In the genomic region with DNA sequence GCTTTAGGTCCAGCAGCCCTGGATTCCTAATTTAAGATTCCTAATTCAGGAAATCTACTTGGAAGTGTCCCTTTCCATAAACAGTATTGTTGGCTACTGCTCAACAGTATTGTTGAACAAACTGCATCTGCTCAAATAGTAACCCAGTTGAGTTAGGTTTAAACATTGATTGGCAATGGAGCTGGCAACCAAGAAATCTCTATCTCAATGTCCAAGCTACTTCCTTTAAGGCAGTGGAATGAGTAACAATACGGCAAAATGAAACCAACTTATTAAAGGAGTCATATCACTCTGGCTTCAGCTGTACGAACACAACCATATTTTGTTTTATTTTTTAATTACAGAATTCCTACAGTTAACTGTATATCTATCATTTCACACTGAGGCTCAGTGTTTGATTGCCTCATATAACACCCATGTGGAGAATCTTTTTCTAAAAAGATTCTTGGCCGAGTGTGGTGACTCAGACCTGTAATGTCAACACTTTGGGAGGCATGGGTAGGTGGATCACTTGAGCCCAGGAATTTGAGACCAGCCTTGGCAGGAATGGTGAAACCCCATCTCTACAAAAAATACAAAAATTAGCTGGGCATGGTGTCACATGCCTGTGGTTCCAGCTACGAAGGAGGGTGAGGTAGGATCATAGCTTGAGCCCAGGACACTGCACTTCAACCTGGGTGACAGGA, we compare ENCODE assay signal across 15 cellular contexts.
DNase-seq lines count a peak whose midpoint lies in the region; ATAC-seq and TF ChIP-seq lines count a peak whose summit lies in the region.
"Had no signal": no experiment of that assay in that cellular context is flagged by ENCODE, and none has a peak within 500 bp of the region (broad histone marks: within the 10 kb centered on the region; RNA-seq: fewer than 3 reads in every experiment).

No MANE protein-coding gene starts in this region.

- peak; percentile 51 for DNase-seq in ELR (ENCODE audit: low read depth)
- DNase-seq in PC-3, result peak; percentile 76
- DNase-seq in fibroblast of gingiva (ENCODE audit: low read depth), result peak; percentile 83
- DNase-seq in osteoblast (ENCODE audit: insufficient read length, low spot score, missing footprints), result no peak
- DNase-seq in vagina (ENCODE audit: extremely low spot score in 2 of 2), result no peak
- no peak for DNase-seq in effector memory CD4-positive, alpha-beta T cell
- DNase-seq in SK-N-DZ (ENCODE audit: low spot score), result no peak
- DNase-seq: CD4-positive, CD25-positive, alpha-beta regulatory T cell; MV-4-11; NCI-H2171; stimulated activated naive CD4-positive, alpha-beta T cell treated with Interleukin-2 at 50 U/mL for 16 hours had no signal

- H3K27me3 ChIP-seq in PC-3 (ENCODE audit: low read length) (no peaks in the 10 kb centered on the region), osteoblast (ENCODE audit: insufficient read depth, low read length) (no peaks in the 10 kb centered on the region), vagina (no peaks in the 10 kb centered on the region)
- no peaks in the 10 kb centered on the region for H3K27me3 ChIP-seq in effector memory CD4-positive, alpha-beta T cell (replicated peaks; ENCODE audit: control insufficient read depth, insufficient read depth, low read length, poor library complexity, severe bottlenecking)
- H3K27me3 ChIP-seq: right atrium auricular region had no signal

- H2AFZ ChIP-seq in PC-3 (ENCODE audit: low read length) (peak overlapping the region; percentile 45; the same call in 1 of the 2 replicates), osteoblast (ENCODE audit: low read length) (no peak overlapping the region)

- ATAC-seq in PC-3 (peak; percentile 83), GM21381 (IDR thresholded peaks at IDR 0.05; ENCODE audit: unreplicated experiment) (no peak)
- ATAC-seq: activated CD4-positive, CD25-positive, alpha-beta regulatory T cell treated with anti-CD3 and anti-CD28 coated beads, Interleukin-2, amount 50 U/mL, for 24 hours; natural killer cell treated with Interleukin-12 subunit alpha and Interleukin-12 subunit beta and Interleukin-15 and Interleukin-18, amount 100 ng/mL, for 72 hours had no signal

- H3K9me3 ChIP-seq in PC-3 (ENCODE audit: low read length), result no peaks in the 10 kb centered on the region
- no peaks in the 10 kb centered on the region for H3K9me3 ChIP-seq in osteoblast (ENCODE audit: low read depth, low read length)
- H3K9me3 ChIP-seq in vagina, result no peaks in the 10 kb centered on the region
- no peaks in the 10 kb centered on the region for H3K9me3 ChIP-seq in effector memory CD4-positive, alpha-beta T cell (ENCODE audit: control insufficient read depth, low read length)
- H3K9me3 ChIP-seq: right atrium auricular region had no signal

- CTCF ChIA-PET in PC-3 (lab: Charles Lee), result no interaction called here

- H4K20me1 ChIP-seq in PC-3 (ENCODE audit: low read length), result no peaks in the 10 kb centered on the region
- no peaks in the 10 kb centered on the region for H4K20me1 ChIP-seq in osteoblast (ENCODE audit: insufficient read depth, low read length)

- no peak overlapping the region for H3K9ac ChIP-seq in PC-3 (ENCODE audit: low read length)

- peaks cover 34% of the 10 kb centered on the region for H3K4me1 ChIP-seq in PC-3 (ENCODE audit: insufficient read depth, low read length)
- H3K4me1 ChIP-seq in osteoblast (ENCODE audit: insufficient read depth, low read length), result peaks cover 7% of the 10 kb centered on the region
- H3K4me1 ChIP-seq in vagina, result peaks cover 5% of the 10 kb centered on the region
- H3K4me1 ChIP-seq in effector memory CD4-positive, alpha-beta T cell (ENCODE audit: control insufficient read depth, insufficient read depth, low read length, poor library complexity, severe bottlenecking), result no peaks in the 10 kb centered on the region
- H3K4me1 ChIP-seq: right atrium auricular region had no signal

- H3K79me2 ChIP-seq in PC-3 (ENCODE audit: low read length) (no peaks in the 10 kb centered on the region), osteoblast (ENCODE audit: insufficient read depth, low read length) (no peaks in the 10 kb centered on the region)

- intact Hi-C loops in PC-3 (cut with micrococcal nuclease) (no loop called here), vagina (cut with DNase I) (no loop called here)

- H3K36me3 ChIP-seq in PC-3 (ENCODE audit: low read depth, low read length) (no peaks in the 10 kb centered on the region), osteoblast (ENCODE audit: insufficient read depth, low read length) (no peaks in the 10 kb centered on the region), vagina (no peaks in the 10 kb centered on the region)
- H3K36me3 ChIP-seq in effector memory CD4-positive, alpha-beta T cell (ENCODE audit: control insufficient read depth, insufficient read depth, low read length), result peaks cover 15% of the 10 kb centered on the region
- H3K36me3 ChIP-seq: right atrium auricular region had no signal

- H3K4me2 ChIP-seq in PC-3 (ENCODE audit: low read length) (peak overlapping the region; percentile 51; the same call in 1 of the 2 replicates), osteoblast (ENCODE audit: insufficient read depth, low read length) (peak overlapping the region; percentile 17)

- TF ChIP-seq POLR2A in vagina (IDR thresholded peaks at IDR 0.05), result no peak

- TF ChIP-seq CTCF in PC-3 (conservative IDR thresholded peaks at IDR 0.05; ENCODE audit: low read depth, low read length) (no peak), osteoblast (IDR thresholded peaks at IDR 0.05; ENCODE audit: extremely low read depth, low read depth, low read length) (no peak), vagina (IDR thresholded peaks at IDR 0.05) (no peak)

- H3K27ac ChIP-seq in PC-3 (ENCODE audit: low read length) (peak overlapping the region; percentile 38), osteoblast (ENCODE audit: low read depth, low read length) (no peak overlapping the region), vagina (no peak overlapping the region)
- H3K27ac ChIP-seq in effector memory CD4-positive, alpha-beta T cell (ENCODE audit: insufficient read depth, low read length, poor library complexity, severe bottlenecking), result no peak overlapping the region
- H3K27ac ChIP-seq: right atrium auricular region had no signal

- POLR2A ChIA-PET in PC-3 (lab: Charles Lee; ENCODE audit: unreplicated experiment), result no interaction called here

- no TSS peak for BruUV-seq in PC-3 (replicated peaks; lab: Mats Ljungman, UMichigan)

- H3K9me2 ChIP-seq in PC-3 (replicated peaks; ENCODE audit: low read length), result no peaks in the 10 kb centered on the region

- H3F3A ChIP-seq in PC-3 (ENCODE audit: low read length, unreplicated experiment), result no peaks in the 10 kb centered on the region

- H3K4me3 ChIP-seq in PC-3 (ENCODE audit: low read length) (no peak overlapping the region), osteoblast (ENCODE audit: insufficient read depth, low read length) (no peak overlapping the region), vagina (no peak overlapping the region)
- H3K4me3 ChIP-seq in effector memory CD4-positive, alpha-beta T cell (ENCODE audit: insufficient read depth, low read depth, low read length, poor library complexity, severe bottlenecking), result no peak overlapping the region
- H3K4me3 ChIP-seq: right atrium auricular region had no signal

Comparison
In these comparisons a context has a peak if more than half of its experiments do, and no peak if none do; other contexts are left out.
1. DNase-seq: peak in ELR (single experiment), PC-3 (single experiment) and fibroblast of gingiva (single experiment); none in osteoblast (single experiment), vagina (0 of 2), effector memory CD4-positive, alpha-beta T cell (0 of 3) and SK-N-DZ (single experiment).